Comparison of ENCODE assay signal across 13 cellular contexts in genomic region chr2:30664761-30665358, GRCh38.
DNase-seq lines count a peak whose midpoint lies in the region; ATAC-seq and TF ChIP-seq lines count a peak whose summit lies in the region.
"Had no signal": no experiment of that assay in that cellular context is flagged by ENCODE, and none has a peak within 500 bp of the region (broad histone marks: within the 10 kb centered on the region; RNA-seq: fewer than 3 reads in every experiment).

No MANE protein-coding gene starts in this region.

- TF ChIP-seq RAD21 in SK-N-SH (IDR thresholded peaks at IDR 0.05; ENCODE audit: low read length), result no peak

- ATAC-seq in GM21786 (IDR thresholded peaks at IDR 0.05; ENCODE audit: unreplicated experiment), result no peak
- ATAC-seq: left lobe of liver had no signal

- no peaks in the 10 kb centered on the region for H3K79me2 ChIP-seq in SK-N-SH (ENCODE audit: insufficient read depth)

- H2AFZ ChIP-seq in SK-N-SH (ENCODE audit: low read depth), result peak overlapping the region; percentile 61

- H3K4me2 ChIP-seq in SK-N-SH, result 0 out of 2 replicates have a peak overlapping the region, but pooled peaks have one; percentile 8

- peaks cover 27% of the 10 kb centered on the region for H3F3A ChIP-seq in SK-N-SH (replicated peaks; ENCODE audit: insufficient read depth)

- H3K9me2 ChIP-seq in SK-N-SH, result no peaks in the 10 kb centered on the region

- CTCF ChIA-PET in SK-N-SH (lab: Yijun Ruan, JAX), result interaction anchor here (0.8 to 1.3 kb wide), 4 partner anchors 10 to 47 kb away, joined by 3 to 4 read pairs (median 3); no protein-coding TSS in a partner anchor

- H3K36me3 ChIP-seq in SK-N-SH (replicated peaks in 1 of 2; ENCODE audit: control insufficient read depth in 1 of 2, insufficient read depth in 2 of 2, low read length in 1 of 2) (peaks cover 0 to 8% of the 10 kb centered on the region in 2 experiments), suprapubic skin (no peaks in the 10 kb centered on the region), WERI-Rb-1 (no peaks in the 10 kb centered on the region)

- no peak for TF ChIP-seq POLR2A in suprapubic skin (IDR thresholded peaks at IDR 0.05)

- DNase-seq in activated T-cell treated with anti-CD3 and anti-CD28 coated beads for 48 hours (ENCODE audit: low read depth), result peak; percentile 16
- no peak for DNase-seq in activated T-cell treated with anti-CD3 and anti-CD28 coated beads, Interleukin-2, amount 50 U/mL, for 1 hour
- no peak for DNase-seq in SK-N-SH
- DNase-seq in fibroblast of villous mesenchyme (ENCODE audit: low read depth), result peak; percentile 83
- DNase-seq in suprapubic skin (ENCODE audit: low spot score in 2 of 2), result no peak
- DNase-seq in WERI-Rb-1, result no peak
- DNase-seq in activated naive CD4-positive, alpha-beta T cell treated with anti-CD3 and anti-CD28 coated beads, Interleukin-2, amount 50 U/mL, for 16 hours, result no peak
- DNase-seq: anterior cingulate cortex; CD4-positive, alpha-beta T cell; stimulated activated CD4-positive, alpha-beta T cell treated with anti-CD3 and anti-CD28 coated beads, Interleukin-4, amount 100 ng/mL, for 4 hours had no signal

- H3K4me3 ChIP-seq in SK-N-SH (ENCODE audit: low read depth in 2 of 2, low read length in 1 of 2), result no peak overlapping the region
- no peak overlapping the region for H3K4me3 ChIP-seq in fibroblast of villous mesenchyme (ENCODE audit: low read depth, low read length)
- no peak overlapping the region for H3K4me3 ChIP-seq in suprapubic skin
- H3K4me3 ChIP-seq in WERI-Rb-1 (ENCODE audit: low read depth, low read length), result no peak overlapping the region
- H3K4me3 ChIP-seq: SK-N-MC had no signal

- H3K27ac ChIP-seq in SK-N-SH (ENCODE audit: low read depth in 2 of 2, low read length in 1 of 2), result peak overlapping the region; percentile 24 to 88; a peak in 3 of 4 replicates
- H3K27ac ChIP-seq in suprapubic skin, result peak overlapping the region; percentile 64
- H3K27ac ChIP-seq in WERI-Rb-1, result no peak overlapping the region
- H3K27ac ChIP-seq: SK-N-MC had no signal

- 24% methylated on average over 7 of the region's 8 CpGs for WGBS in SK-N-SH (ENCODE audit: low lambda C conversion rate)
- WGBS in suprapubic skin, result 73% methylated on average over 8 of the region's 8 CpGs

- H3K9me3 ChIP-seq in SK-N-SH (peaks cover 19% of the 10 kb centered on the region), suprapubic skin (no peaks in the 10 kb centered on the region), WERI-Rb-1 (ENCODE audit: severe bottlenecking) (peaks cover 4% of the 10 kb centered on the region)

- H3K4me1 ChIP-seq in SK-N-SH (ENCODE audit: control insufficient read depth in 1 of 2, insufficient read depth in 2 of 2, low read depth in 1 of 2, low read length in 1 of 2), result peaks cover 0 to 17% of the 10 kb centered on the region in 2 experiments; a peak in 3 of 4 replicates
- H3K4me1 ChIP-seq in suprapubic skin, result peaks cover 3% of the 10 kb centered on the region

- TF ChIP-seq CTCF in SK-N-SH (IDR thresholded peaks at IDR 0.05), result no peak
- no peak for TF ChIP-seq CTCF in fibroblast of villous mesenchyme (IDR thresholded peaks at IDR 0.05; ENCODE audit: insufficient read depth, low read depth, low read length)
- no peak for TF ChIP-seq CTCF in suprapubic skin (IDR thresholded peaks at IDR 0.05)
- no peak for TF ChIP-seq CTCF in WERI-Rb-1 (IDR thresholded peaks at IDR 0.05; ENCODE audit: low read depth, low read length)

- H4K20me1 ChIP-seq in SK-N-SH (ENCODE audit: insufficient read depth), result no peaks in the 10 kb centered on the region

- TF ChIP-seq EP300 in SK-N-SH (IDR thresholded peaks at IDR 0.05; ENCODE audit: borderline replicate concordance in 1 of 2, low read depth in 1 of 2, low read length in 1 of 2) (peak in 1 of 2 experiments; percentile 88; a peak in 2 of 4 replicates), suprapubic skin (IDR thresholded peaks at IDR 0.05) (no peak)

- peak overlapping the region; percentile 44; the same call in 1 of the 2 replicates for H3K9ac ChIP-seq in SK-N-SH

- POLR2A ChIA-PET in SK-N-SH (lab: Yijun Ruan, JAX), result no interaction called here

- H3K27me3 ChIP-seq in SK-N-SH (ENCODE audit: insufficient read depth), result no peaks in the 10 kb centered on the region
- no peaks in the 10 kb centered on the region for H3K27me3 ChIP-seq in suprapubic skin
- H3K27me3 ChIP-seq in WERI-Rb-1 (ENCODE audit: insufficient read depth, low read depth, severe bottlenecking), result no peaks in the 10 kb centered on the region

TF ChIP-seq in SK-N-SH, 30 proteins besides CTCF, POLR2A, EP300 and RAD21:
- TF ChIP-seq TEAD4 (IDR thresholded peaks at IDR 0.05; ENCODE audit: borderline replicate concordance, insufficient read depth) (peak; percentile 72), NFIC (IDR thresholded peaks at IDR 0.05; ENCODE audit: borderline replicate concordance) (peak; percentile 50; the same call in 1 of the 2 replicates), FOSL2 (IDR thresholded peaks at IDR 0.05; ENCODE audit: borderline replicate concordance, low read depth) (peak; percentile 98), RFX5 (IDR thresholded peaks at IDR 0.05; ENCODE audit: low read length) (no peak), SIN3A (IDR thresholded peaks at IDR 0.05; ENCODE audit: borderline replicate concordance, low read depth, low read length) (peak; percentile 34; the same call in 1 of the 2 replicates), YY1 (IDR thresholded peaks at IDR 0.05; ENCODE audit: low read depth) (peak; percentile 54; the same call in 1 of the 2 replicates), JUND (IDR thresholded peaks at IDR 0.05) (peak; percentile 90), TCF12 (IDR thresholded peaks at IDR 0.05) (peak; percentile 93), POLR2AphosphoS5 (IDR thresholded peaks at IDR 0.05; ENCODE audit: low read depth, low read length) (peak; percentile 44; the same call in 1 of the 2 replicates), IRF3 (IDR thresholded peaks at IDR 0.05; ENCODE audit: low read depth, low read length) (no peak), GATA2 (CRISPR knock-in tag; IDR thresholded peaks at IDR 0.05) (no peak)
- TF ChIP-seq, protein P1, sequence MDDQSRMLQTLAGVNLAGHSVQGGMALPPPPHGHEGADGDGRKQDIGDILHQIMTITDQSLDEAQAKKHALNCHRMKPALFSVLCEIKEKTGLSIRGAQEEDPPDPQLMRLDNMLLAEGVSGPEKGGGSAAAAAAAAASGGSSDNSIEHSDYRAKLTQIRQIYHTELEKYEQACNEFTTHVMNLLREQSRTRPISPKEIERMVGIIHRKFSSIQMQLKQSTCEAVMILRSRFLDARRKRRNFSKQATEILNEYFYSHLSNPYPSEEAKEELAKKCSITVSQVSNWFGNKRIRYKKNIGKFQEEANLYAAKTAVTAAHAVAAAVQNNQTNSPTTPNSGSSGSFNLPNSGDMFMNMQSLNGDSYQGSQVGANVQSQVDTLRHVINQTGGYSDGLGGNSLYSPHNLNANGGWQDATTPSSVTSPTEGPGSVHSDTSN (IDR thresholded peaks at IDR 0.05), result peak; percentile 70
- TF ChIP-seq, protein P2, sequence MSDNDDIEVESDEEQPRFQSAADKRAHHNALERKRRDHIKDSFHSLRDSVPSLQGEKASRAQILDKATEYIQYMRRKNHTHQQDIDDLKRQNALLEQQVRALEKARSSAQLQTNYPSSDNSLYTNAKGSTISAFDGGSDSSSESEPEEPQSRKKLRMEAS (IDR thresholded peaks at IDR 0.05; ENCODE audit: low read depth), result peak; percentile 69; the same call in 1 of the 2 replicates

Comparison
In these comparisons a context has a peak if more than half of its experiments do, and no peak if none do; other contexts are left out.
1. DNase-seq: peak in activated T-cell treated with anti-CD3 and anti-CD28 coated beads for 48 hours (single experiment) and fibroblast of villous mesenchyme (single experiment); none in activated T-cell treated with anti-CD3 and anti-CD28 coated beads, Interleukin-2, amount 50 U/mL, for 1 hour (single experiment), SK-N-SH (single experiment), suprapubic skin (0 of 2), WERI-Rb-1 (single experiment) and activated naive CD4-positive, alpha-beta T cell treated with anti-CD3 and anti-CD28 coated beads, Interleukin-2, amount 50 U/mL, for 16 hours (single experiment).